8 cellular contexts compared by ENCODE assay signal in genomic region chr7:103075337-103075918, GRCh38. TPM values are rescaled to one million over a fixed set of nuclear protein-coding genes. Genes with fewer than 3 reads are reported as not detected.
DNase-seq lines count a peak whose midpoint lies in the region; ATAC-seq and TF ChIP-seq lines count a peak whose summit lies in the region.

No MANE protein-coding gene starts in this region.

- ATAC-seq in GM19351 (IDR thresholded peaks at IDR 0.05; ENCODE audit: unreplicated experiment) = peak; percentile 59
- ATAC-seq in HG03460 (IDR thresholded peaks at IDR 0.05; ENCODE audit: unreplicated experiment) = peak; percentile 54
- ATAC-seq in PC-3 = peak; percentile 42

- TSS peak; percentile 61 for BruUV-seq in PC-3 (replicated peaks; lab: Mats Ljungman, UMichigan)

- CTCF ChIA-PET in PC-3 (lab: Charles Lee) = interaction anchor here (0.5 to 2.5 kb wide), 6 partner anchors 13 to 327 kb away, joined by 3 to 9 read pairs (median 3); partner anchors contain the start of gene FAM185A

- peak overlapping the region; percentile 99 for H2AFZ ChIP-seq in PC-3 (ENCODE audit: low read length)

- H3K36me3 Mint-ChIP-seq in nephron (ENCODE audit: low read depth) = peaks cover 8% of the 10 kb centered on the region

- H3F3A ChIP-seq in PC-3 (ENCODE audit: low read length, unreplicated experiment) = no peaks in the 10 kb centered on the region

- peak overlapping the region; percentile 87 to 92 (median 89) for H3K9ac ChIP-seq in BLaER1 treated with 17β-estradiol and CSF1 and Interleukin-3, amounts not matched to agents 10 nM and 100 nM
- peak overlapping the region; percentile 81 for H3K9ac ChIP-seq in PC-3 (ENCODE audit: low read length)

- no peaks in the 10 kb centered on the region for H3K9me3 Mint-ChIP-seq in nephron

- POLR2A ChIA-PET in PC-3 (lab: Charles Lee; ENCODE audit: unreplicated experiment) = interaction anchor here (0.7 to 1.0 kb wide), 3 partner anchors 74 to 327 kb away, joined by 3 to 5 read pairs (median 4); no protein-coding TSS in a partner anchor

- intact Hi-C loops in PC-3 (cut with micrococcal nuclease) = loop anchor here (2.0 kb wide), 1 partner anchor 67 kb away; no protein-coding TSS in a partner anchor

- peaks cover 18% of the 10 kb centered on the region for H3K4me1 Mint-ChIP-seq in nephron

- DNase-seq in PC-3 (peak; percentile 32), fibroblast of pulmonary artery (ENCODE audit: low read depth) (peak; percentile 38)
- DNase-seq in activated T-helper 9 cell treated with anti-CD3 and anti-CD28 coated beads, Interleukin-2, amount 50 U/mL, for 16 hours (ENCODE audit: low read depth) = peak; percentile 72
- DNase-seq in stimulated activated naive CD4-positive, alpha-beta T cell treated with Interleukin-2 at 50 U/mL for 16 hours (lab: John Stamatoyannopoulos, UW) = peak; percentile 85

- H3K79me2 ChIP-seq in PC-3 (ENCODE audit: low read length) = peaks cover 49% of the 10 kb centered on the region

- H3K4me3 ChIP-seq in BLaER1 treated with 17β-estradiol and CSF1 and Interleukin-3, amounts not matched to agents 10 nM and 100 nM = peak overlapping the region; percentile 74 to 87 (median 81)
- H3K4me3 ChIP-seq in PC-3 (ENCODE audit: low read length) (peak overlapping the region; percentile 98), fibroblast of pulmonary artery (replicated peaks; ENCODE audit: low read depth, low read length) (peak overlapping the region; percentile 67)

- H3K27me3 Mint-ChIP-seq in nephron (ENCODE audit: low read depth) = no peaks in the 10 kb centered on the region

- peaks cover 0 to 28% (median 19%) of the 10 kb centered on the region in 11 experiments; a peak in 17 of 22 replicates for H3K36me3 ChIP-seq in BLaER1 treated with 17β-estradiol and CSF1 and Interleukin-3, amounts not matched to agents 10 nM and 100 nM
- H3K36me3 ChIP-seq in PC-3 (ENCODE audit: low read depth, low read length) = no peaks in the 10 kb centered on the region; the same call in 1 of the 2 replicates

- no peaks in the 10 kb centered on the region for H3K27me3 ChIP-seq in BLaER1 treated with 17β-estradiol and CSF1 and Interleukin-3, amounts not matched to agents 10 nM and 100 nM
- no peaks in the 10 kb centered on the region for H3K27me3 ChIP-seq in PC-3 (ENCODE audit: low read length)

- peak overlapping the region; percentile 97 to 99 (median 98) for H3K4me3 Mint-ChIP-seq in nephron

- peak overlapping the region; percentile 77 to 92 (median 90) for H3K27ac ChIP-seq in BLaER1 treated with 17β-estradiol and CSF1 and Interleukin-3, amounts not matched to agents 10 nM and 100 nM
- peak overlapping the region; percentile 59 for H3K27ac ChIP-seq in PC-3 (ENCODE audit: low read length)

- TF ChIP-seq CTCF in PC-3 (conservative IDR thresholded peaks at IDR 0.05; ENCODE audit: low read depth, low read length) (no peak), fibroblast of pulmonary artery (IDR thresholded peaks at IDR 0.05; ENCODE audit: low read length, missing control alignments) (no peak), nephron (IDR thresholded peaks at IDR 0.05; ENCODE audit: unreplicated experiment in 3 of 3) (no peak)

- H3K4me2 ChIP-seq in BLaER1 treated with 17β-estradiol and CSF1 and Interleukin-3, amounts not matched to agents 10 nM and 100 nM = peak overlapping the region; percentile 86 to 98 (median 93)
- H3K4me2 ChIP-seq in PC-3 (ENCODE audit: low read length) = peak overlapping the region; percentile 90

- H3K4me1 ChIP-seq in BLaER1 treated with 17β-estradiol and CSF1 and Interleukin-3, amounts not matched to agents 10 nM and 100 nM = peaks cover 34 to 45% (median 40%) of the 10 kb centered on the region in 10 experiments
- H3K4me1 ChIP-seq in PC-3 (ENCODE audit: insufficient read depth, low read length) = peaks cover 12% of the 10 kb centered on the region; the same call in 1 of the 2 replicates

- H3K9me3 ChIP-seq in BLaER1 treated with 17β-estradiol and CSF1 and Interleukin-3, amounts not matched to agents 10 nM and 100 nM (replicated peaks in 1 of 11) = peaks cover 11 to 19% (median 14%) of the 10 kb centered on the region in 11 experiments; a peak in 20 of 22 replicates
- no peaks in the 10 kb centered on the region for H3K9me3 ChIP-seq in PC-3 (ENCODE audit: low read length)

- H4K20me1 ChIP-seq in BLaER1 treated with 17β-estradiol and CSF1 and Interleukin-3, amounts not matched to agents 10 nM and 100 nM = peaks cover 0 to 21% (median 0%) of the 10 kb centered on the region in 11 experiments; a peak in 2 of 22 replicates
- H4K20me1 ChIP-seq in PC-3 (ENCODE audit: low read length) = no peaks in the 10 kb centered on the region

- no peaks in the 10 kb centered on the region for H3K9me2 ChIP-seq in PC-3 (replicated peaks; ENCODE audit: low read length)

- peak overlapping the region; percentile 92 to 98 (median 97) for H3K27ac Mint-ChIP-seq in nephron

RNA-seq across cellular contexts. Expression of gene ARMC10, which starts 0.5 kb away (rescaled TPM):
- 21.7 and 23.3 TPM in 2 replicates for total RNA-seq in PC-3 (2014; rRNA removed)

RNA-seq across cellular contexts. Expression of gene FBXL13, which starts 0.8 kb away (rescaled TPM):
- 1.1 TPM in 1 of 2 replicates, not detected in the other for total RNA-seq in PC-3 (2014; rRNA removed)

Comparison
In these comparisons a context has a peak if more than half of its experiments do, and no peak if none do; other contexts are left out.
1. Peak in every context shown above with its lines: DNase-seq, ATAC-seq, H3K4me3 ChIP-seq and H3K27ac ChIP-seq.
2. DNase-seq: peak in every context shown above with its lines; median percentile 85 in stimulated activated naive CD4-positive, alpha-beta T cell treated with Interleukin-2 at 50 U/mL for 16 hours; 72 in activated T-helper 9 cell treated with anti-CD3 and anti-CD28 coated beads, Interleukin-2, amount 50 U/mL, for 16 hours; 38 in fibroblast of pulmonary artery; 32 in PC-3.